In genomic region chr5:103780794-103781193, GRCh38 we compare ENCODE assay signal across 30 cellular contexts.
"Had no signal": no experiment of that assay in that cellular context is flagged by ENCODE, and none has a peak within 500 bp of the region (broad histone marks: within the 10 kb centered on the region; RNA-seq: fewer than 3 reads in every experiment).

No MANE protein-coding gene starts in this region.

- H3K27ac ChIP-seq: breast epithelium, cardiac muscle cell, coronary artery, dorsolateral prefrontal cortex, foreskin keratinocyte, gastrocnemius medialis, heart left ventricle had no signal

- H3K4me3 ChIP-seq: breast epithelium, cardiac muscle cell, coronary artery, dorsolateral prefrontal cortex, gastrocnemius medialis, heart left ventricle had no signal

- H3K36me3 ChIP-seq: breast epithelium, cardiac muscle cell, gastrocnemius medialis, heart left ventricle had no signal

- H3K9me3 ChIP-seq: gastrocnemius medialis, heart left ventricle had no signal

- H3K4me1 ChIP-seq: breast epithelium, foreskin keratinocyte, gastrocnemius medialis, heart left ventricle had no signal

- H3K27me3 ChIP-seq: breast epithelium, cardiac muscle cell, dorsolateral prefrontal cortex, foreskin keratinocyte, gastrocnemius medialis, heart left ventricle had no signal

- DNase-seq: activated CD4-positive, alpha-beta memory T cell treated with anti-CD3 and anti-CD28 coated beads for 36 hours; activated CD4-positive, alpha-beta T cell treated with anti-CD3 and anti-CD28 coated beads for 36 hours; activated CD4-positive, alpha-beta T cell treated with anti-CD3 and anti-CD28 coated beads, Interleukin-2, amount 10 ng/mL, durations not matched to agents 24 days and 14 days; activated CD4-positive, CD25-positive, alpha-beta regulatory T cell; activated CD4-positive, CD25-positive, alpha-beta regulatory T cell treated with anti-CD3 and anti-CD28 coated beads, Interleukin-2, amount 50 U/mL, for 72 hours; activated CD8-positive, alpha-beta memory T cell treated with anti-CD3 and anti-CD28 coated beads, Interleukin-2, amount 10 ng/mL, durations not matched to agents 7 days and 5 days; activated CD8-positive, alpha-beta memory T cell treated with anti-CD3 and anti-CD28 coated beads, Interleukin-2, amount 50 U/mL, for 4 hours; activated CD8-positive, alpha-beta T cell treated with anti-CD3 and anti-CD28 coated beads, Interleukin-2, amount 10 ng/mL, durations not matched to agents 7 days and 5 days; activated effector memory CD4-positive, alpha-beta T cell treated with anti-CD3 and anti-CD28 coated beads, Interleukin-2, amount 50 U/mL, for 16 hours; activated naive CD4-positive, alpha-beta T cell treated with anti-CD3 and anti-CD28 coated beads, Interleukin-2, amount 10 ng/mL, durations not matched to agents 7 days and 5 days; activated naive CD8-positive, alpha-beta T cell treated with anti-CD3 and anti-CD28 coated beads, Interleukin-2, amount 10 ng/mL, durations not matched to agents 7 days and 5 days; activated T-cell treated with anti-CD3 and anti-CD28 coated beads, Interleukin-2, amount 50 U/mL, for 1 hour; activated T-cell treated with anti-CD3 and anti-CD28 coated beads, Interleukin-2, amount 50 U/mL, for 48 hours; amygdala; aorta; central memory CD4-positive, alpha-beta T cell; cerebellar nuclear complex; dorsolateral prefrontal cortex; effector memory CD4-positive, alpha-beta T cell; endodermal cell; foreskin keratinocyte; gastrocnemius medialis; glutamatergic neuron; heart left ventricle; T-helper 2 cell had no signal

- ATAC-seq: activated CD4-positive, alpha-beta T cell treated with anti-CD3 and anti-CD28 coated beads for 36 hours; activated CD8-positive, alpha-beta memory T cell treated with anti-CD3 and anti-CD28 coated beads, Interleukin-2, amount 10 ng/mL, durations not matched to agents 7 days and 5 days; activated CD8-positive, alpha-beta T cell treated with anti-CD3 and anti-CD28 coated beads, Interleukin-2, amount 10 ng/mL, durations not matched to agents 7 days and 5 days; activated naive CD4-positive, alpha-beta T cell treated with anti-CD3 and anti-CD28 coated beads, Interleukin-2, amount 50 U/mL, for 72 hours; esophagus mucosa; foreskin keratinocyte; gastrocnemius medialis; heart left ventricle had no signal
